ENCODE assay signal across 8 cellular contexts in genomic region chr16:67841198-67841815, GRCh38. TPM values are rescaled to one million over a fixed set of nuclear protein-coding genes. Genes with fewer than 3 reads are reported as not detected.
A peak's percentile ranks its signal among the peaks of the same experiment; 100 is the strongest.
DNase-seq lines count a peak whose midpoint lies in the region; ATAC-seq and TF ChIP-seq lines count a peak whose summit lies in the region.

No MANE protein-coding gene starts in this region.

- H3K4me3 ChIP-seq in fibroblast of villous mesenchyme (ENCODE audit: low read depth, low read length) (peak overlapping the region; percentile 99), rectal smooth muscle tissue (ENCODE audit: low read length) (peak overlapping the region; percentile 71)

- no peak for TF ChIP-seq CTCF in fibroblast of villous mesenchyme (IDR thresholded peaks at IDR 0.05; ENCODE audit: insufficient read depth, low read depth, low read length)

- CTCF ChIA-PET in T-cell (lab: Charles Lee), result interaction anchor here (0.6 to 0.9 kb wide), 7 partner anchors 24 to 422 kb away, joined by 3 to 7 read pairs (median 4); partner anchors contain the start of genes C16orf86 (in 1 of the 2), ENKD1 (in 1 of the 2), RANBP10 (in 1 of the 2) and TSNAXIP1 (in 1 of the 2)

- no peaks in the 10 kb centered on the region for H3K9me3 Mint-ChIP-seq in T-cell

- POLR2A ChIA-PET in T-cell (lab: Charles Lee), result interaction anchor here in 1 of 2 donors (0.7 kb wide), 1 partner anchor 377 kb away, joined by 3 read pairs; no protein-coding TSS in a partner anchor

- H3K4me3 Mint-ChIP-seq in T-cell, result peak overlapping the region; percentile 92 to 97 (median 93)

- H3K9ac ChIP-seq in rectal smooth muscle tissue (ENCODE audit: low read length), result peak overlapping the region; percentile 84

- peaks cover 31 to 38% (median 37%) of the 10 kb centered on the region in 3 donors for H3K4me1 Mint-ChIP-seq in T-cell

- no peaks in the 10 kb centered on the region for H3K27me3 ChIP-seq in rectal smooth muscle tissue (ENCODE audit: control insufficient read depth, insufficient read depth, low read length)

- H3K27ac ChIP-seq in rectal smooth muscle tissue (ENCODE audit: low read depth, low read length), result peak overlapping the region; percentile 100

- peak overlapping the region; percentile 98 to 100 for H3K27ac Mint-ChIP-seq in T-cell

- DNase-seq in T-cell (no peak), fibroblast of villous mesenchyme (ENCODE audit: low read depth) (no peak), DMS79 treated with DMSO at 0.1 percent for 48 hours (lab: John Stamatoyannopoulos, UW) (no peak)
- DNase-seq in activated CD4-positive, alpha-beta T cell treated with anti-CD3 and anti-CD28 coated beads for 1 hour, result no peak

- no peaks in the 10 kb centered on the region for H3K36me3 ChIP-seq in rectal smooth muscle tissue (ENCODE audit: control insufficient read depth, insufficient read depth, low read length)

- no peaks in the 10 kb centered on the region for H3K27me3 Mint-ChIP-seq in T-cell

- ATAC-seq in GM21526 (IDR thresholded peaks at IDR 0.05; ENCODE audit: low FRiP score, unreplicated experiment) (peak; percentile 3), T-cell (replicated peaks in 1 of 4) (no peak), HG02763 (IDR thresholded peaks at IDR 0.05; ENCODE audit: unreplicated experiment) (no peak), GM21515 (IDR thresholded peaks at IDR 0.05; ENCODE audit: unreplicated experiment) (no peak)

- no peaks in the 10 kb centered on the region for H3K36me3 Mint-ChIP-seq in T-cell

- H3K4me1 ChIP-seq in rectal smooth muscle tissue (ENCODE audit: control insufficient read depth, insufficient read depth, low read length), result peaks cover 36% of the 10 kb centered on the region

RNA-seq across cellular contexts. Expression of gene THAP11, which starts 0.8 kb away (rescaled TPM):
- 10 to 100 TPM; 37.9 to 59.9 (median 55.5) TPM for total RNA-seq in T-cell
- 24.8 and 28.9 TPM in 2 replicates for total RNA-seq in fibroblast of villous mesenchyme

RNA-seq across cellular contexts. Expression of gene NUTF2, which starts 5.4 kb away (rescaled TPM):
- total RNA-seq in T-cell, result 10 to 100 TPM; 37.4 to 55.0 (median 48.3) TPM
- total RNA-seq in fibroblast of villous mesenchyme, result 255 and 342 TPM in 2 replicates

RNA-seq across cellular contexts. Expression of gene CENPT, which starts 6.2 kb away (rescaled TPM):
- total RNA-seq in T-cell (100 to 1,000 TPM in 3 of 5 donors, 10 to 100 TPM in 2; 85.0 to 117 (median 111) TPM), fibroblast of villous mesenchyme (31.6 and 39.7 TPM in 2 replicates)

RNA-seq across cellular contexts. Expression of gene EDC4, which starts 31.5 kb away (rescaled TPM):
- total RNA-seq in T-cell (100 to 1,000 TPM; 110 to 144 (median 136) TPM), fibroblast of villous mesenchyme (60.6 and 85.1 TPM in 2 replicates)

RNA-seq across cellular contexts. Expression of gene TSNAXIP1, which starts 34.6 kb away (rescaled TPM):
- total RNA-seq in T-cell (under 1 TPM; 0.30 to 0.45 (median 0.37) TPM), fibroblast of villous mesenchyme (0.32 and 1.3 TPM in 2 replicates)
